In the genomic region with DNA sequence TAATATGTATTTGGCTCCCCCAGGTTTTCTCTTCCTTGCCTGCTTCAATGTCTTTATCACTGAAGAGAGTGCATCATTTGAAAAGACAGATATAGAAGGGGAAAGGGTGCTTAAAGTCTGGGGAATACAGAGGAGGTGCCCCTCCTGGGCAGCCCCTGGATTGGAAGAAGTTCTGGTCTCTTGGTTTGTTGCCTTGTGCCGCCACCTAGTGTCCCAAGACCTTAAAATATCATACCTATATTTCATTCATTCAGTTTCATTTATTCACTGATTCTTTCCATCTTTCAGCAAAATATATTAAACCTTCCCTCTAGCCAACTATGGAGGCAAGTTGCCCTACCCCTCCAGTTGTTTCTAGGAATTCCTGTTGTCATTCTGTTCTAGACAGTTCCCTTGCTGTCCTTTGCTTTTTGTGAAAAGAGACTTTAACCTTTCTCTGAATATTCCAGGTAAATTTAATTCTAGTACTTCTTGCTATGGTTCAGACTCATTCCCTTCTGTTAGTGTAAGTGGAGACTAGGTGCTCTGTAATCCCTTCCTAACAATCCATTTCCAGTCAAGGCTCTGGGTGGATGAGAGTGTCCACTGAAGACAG, we compare ENCODE assay signal across 9 cellular contexts. TPM values are rescaled to one million over a fixed set of nuclear protein-coding genes. Genes with fewer than 3 reads are reported as not detected.
DNase-seq lines count a peak whose midpoint lies in the region; ATAC-seq, FAIRE-seq and TF ChIP-seq lines count a peak whose summit lies in the region.
"Had no signal": no experiment of that assay in that cellular context is flagged by ENCODE, and none has a peak within 500 bp of the region (broad histone marks: within the 10 kb centered on the region; RNA-seq: fewer than 3 reads in every experiment).

No MANE protein-coding gene starts in this region.

- TF ChIP-seq POLR2A in lower leg skin (IDR thresholded peaks at IDR 0.05) = no peak
- TF ChIP-seq POLR2A in GM12891 (IDR thresholded peaks at IDR 0.05; ENCODE audit: low read depth, low read length) = no peak

- no peak for TF ChIP-seq CTCF in lower leg skin (IDR thresholded peaks at IDR 0.05)

- H3K27me3 Mint-ChIP-seq in activated CD4-positive, alpha-beta T cell treated with anti-CD3 and anti-CD28 coated beads for 36 hours = peaks cover 44% of the 10 kb centered on the region

- intact Hi-C loops in activated CD4-positive, alpha-beta T cell treated with anti-CD3 and anti-CD28 coated beads for 36 hours (cut with DNase I, micrococcal nuclease) = loop anchor here (1.0 to 10.0 kb wide), 3 partner anchors 59 to 300 kb away; no protein-coding TSS in a partner anchor
- intact Hi-C loops in lower leg skin (cut with DNase I; ENCODE audit: low total_unique reads) = loop anchor here (2.0 to 10.0 kb wide), 2 partner anchors 58 to 140 kb away; no protein-coding TSS in a partner anchor

- 13 to 28% methylated on average over 1 of the region's 1 CpG for WGBS in lower leg skin, 2 donors

- POLR2A ChIA-PET in activated CD4-positive, alpha-beta T cell treated with anti-CD3 and anti-CD28 coated beads for 36 hours (lab: Charles Lee) = no interaction called here

- no peak overlapping the region for H3K4me3 ChIP-seq in lower leg skin (ENCODE audit: low read depth, poor library complexity, severe bottlenecking)
- H3K4me3 ChIP-seq: skin epidermis had no signal

- FAIRE-seq in GM12891 (lab: Jason Lieb, UNC) = no peak

- DNase-seq in activated CD4-positive, alpha-beta T cell treated with anti-CD3 and anti-CD28 coated beads for 36 hours = peak; percentile 74
- no peak for DNase-seq in activated CD4-positive, alpha-beta T cell treated with anti-CD3 and anti-CD28 coated beads for 1 hour
- DNase-seq in NCI-H1694 treated with DMSO at 0.1 percent for 48 hours (lab: John Stamatoyannopoulos, UW) = peak; percentile 85
- DNase-seq in activated naive CD4-positive, alpha-beta T cell treated with anti-CD3 and anti-CD28 coated beads, Interleukin-2, amount 50 U/mL, for 16 hours = peak; percentile 42
- DNase-seq in medulla oblongata (ENCODE audit: extremely low spot score) = peak; percentile 79
- DNase-seq in DMS79 treated with DMSO at 0.1 percent for 48 hours (lab: John Stamatoyannopoulos, UW) = no peak
- DNase-seq in lower leg skin (ENCODE audit: low spot score in 2 of 2) = no peak
- no peak for DNase-seq in GM12891 (ENCODE audit: insufficient read length, low spot score)

- no peak overlapping the region for H3K4me3 Mint-ChIP-seq in activated CD4-positive, alpha-beta T cell treated with anti-CD3 and anti-CD28 coated beads for 36 hours

- peak; percentile 36 for ATAC-seq in activated CD4-positive, alpha-beta T cell treated with anti-CD3 and anti-CD28 coated beads for 36 hours

- H3K9me3 Mint-ChIP-seq in activated CD4-positive, alpha-beta T cell treated with anti-CD3 and anti-CD28 coated beads for 36 hours (ENCODE audit: low read depth) = no peaks in the 10 kb centered on the region

- no peak overlapping the region for H3K27ac Mint-ChIP-seq in activated CD4-positive, alpha-beta T cell treated with anti-CD3 and anti-CD28 coated beads for 36 hours

- H3K36me3 Mint-ChIP-seq in activated CD4-positive, alpha-beta T cell treated with anti-CD3 and anti-CD28 coated beads for 36 hours (ENCODE audit: low read depth) = no peaks in the 10 kb centered on the region

- peaks cover 16% of the 10 kb centered on the region for H3K4me1 Mint-ChIP-seq in activated CD4-positive, alpha-beta T cell treated with anti-CD3 and anti-CD28 coated beads for 36 hours

- CTCF ChIA-PET in activated CD4-positive, alpha-beta T cell treated with anti-CD3 and anti-CD28 coated beads for 36 hours (lab: Charles Lee) = interaction anchor here (0.7 to 8.7 kb wide), 13 partner anchors 12 to 167 kb away, joined by 3 to 264 read pairs (median 6); no protein-coding TSS in a partner anchor

TF ChIP-seq in GM12891, 5 proteins besides CTCF, POLR2A, EP300 and RAD21:
- TF ChIP-seq TAF1 (IDR thresholded peaks at IDR 0.05; ENCODE audit: low read depth, low read length) (no peak), POU2F2 (IDR thresholded peaks at IDR 0.05; ENCODE audit: low read depth, low read length) (no peak; the same call in 1 of the 2 replicates), PAX5 (IDR thresholded peaks at IDR 0.05; ENCODE audit: insufficient read depth, low read length, severe bottlenecking) (no peak), SPI1 (IDR thresholded peaks at IDR 0.05; ENCODE audit: low read depth, low read length) (no peak), POLR2AphosphoS5 (IDR thresholded peaks at IDR 0.05; ENCODE audit: low read depth, low read length) (no peak)

RNA-seq across cellular contexts. Expression of a gene that starts 56.1 kb away (rescaled TPM):
- 10 to 100 TPM; 32.1 to 33.6 TPM for total RNA-seq in activated CD4-positive, alpha-beta T cell treated with anti-CD3 and anti-CD28 coated beads for 36 hours
- total RNA-seq in lower leg skin = 10 to 100 TPM; 32.1 to 67.3 (median 55.6) TPM
- 23.8 TPM for polyA plus RNA-seq in GM12891 (2012; ENCODE audit: low read depth, missing spikeins)

Comparison
In these comparisons a context has a peak if more than half of its experiments do, and no peak if none do; other contexts are left out.
1. DNase-seq: peak in activated CD4-positive, alpha-beta T cell treated with anti-CD3 and anti-CD28 coated beads for 36 hours (single experiment), NCI-H1694 treated with DMSO at 0.1 percent for 48 hours (single experiment), activated naive CD4-positive, alpha-beta T cell treated with anti-CD3 and anti-CD28 coated beads, Interleukin-2, amount 50 U/mL, for 16 hours (single experiment) and medulla oblongata (single experiment); none in activated CD4-positive, alpha-beta T cell treated with anti-CD3 and anti-CD28 coated beads for 1 hour (single experiment), DMS79 treated with DMSO at 0.1 percent for 48 hours (single experiment), lower leg skin (0 of 2) and GM12891 (single experiment).